In the genomic region with DNA sequence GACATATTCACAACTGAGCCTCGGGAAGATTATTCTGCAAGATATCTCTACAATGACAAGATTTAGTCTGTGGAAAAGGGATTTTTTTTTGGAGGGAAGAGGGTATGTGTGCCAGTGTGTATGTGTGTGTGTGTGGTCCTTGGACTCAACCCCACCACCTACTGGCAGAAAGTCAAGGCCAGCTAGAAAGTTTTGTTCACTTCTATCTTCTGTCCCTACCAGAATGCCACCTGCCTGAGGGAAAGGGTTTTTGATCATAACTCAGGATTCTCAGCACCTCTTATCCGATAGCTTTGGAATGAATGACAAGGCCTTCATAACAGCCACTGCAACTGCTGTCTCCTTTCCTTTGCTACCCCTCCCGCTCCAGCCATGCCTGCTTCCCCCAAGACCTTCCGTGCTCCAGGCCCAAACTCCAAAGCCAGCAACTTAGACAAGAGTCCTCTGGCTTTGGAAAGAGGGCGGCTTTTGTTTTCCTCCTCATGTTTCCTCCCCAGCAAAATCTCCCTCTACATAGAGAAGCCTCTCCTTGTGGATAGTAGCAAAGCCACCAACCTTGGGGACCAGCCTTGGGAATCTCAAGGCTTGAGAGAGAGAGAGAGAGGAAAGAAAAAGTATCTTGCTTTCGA, we compare ENCODE assay signal across 8 cellular contexts. TPM values are rescaled to one million over a fixed set of nuclear protein-coding genes. Genes with fewer than 3 reads are reported as not detected.
DNase-seq lines count a peak whose midpoint lies in the region; ATAC-seq, FAIRE-seq and TF ChIP-seq lines count a peak whose summit lies in the region.

No MANE protein-coding gene starts in this region.

- TF ChIP-seq CTCF in mammary epithelial cell (conservative IDR thresholded peaks at IDR 0.05 in 1 of 2, IDR thresholded peaks at IDR 0.05 in 1 of 2; ENCODE audit: extremely low read depth in 1 of 2, insufficient read depth in 1 of 2, low read depth in 1 of 2, low read length in 2 of 2) = peak; percentile 40 to 44
- peak; percentile 33 for TF ChIP-seq CTCF in kidney (IDR thresholded peaks at IDR 0.05; ENCODE audit: borderline replicate concordance, extremely low read depth, insufficient read depth)

- POLR2A ChIA-PET in CD8-positive, alpha-beta memory T cell (lab: Charles Lee) = no interaction called here

- H3K27me3 ChIP-seq in CD8-positive, alpha-beta memory T cell (ENCODE audit: insufficient read depth, low read length, poor library complexity, severe bottlenecking) = no peaks in the 10 kb centered on the region
- no peaks in the 10 kb centered on the region for H3K27me3 ChIP-seq in mammary epithelial cell (ENCODE audit: insufficient read depth, low read length)

- CTCF ChIA-PET in CD8-positive, alpha-beta memory T cell (lab: Charles Lee) = interaction anchor here (0.9 kb wide), 1 partner anchor 58 kb away, joined by 3 read pairs; no protein-coding TSS in a partner anchor
- CTCF ChIA-PET in mammary epithelial cell (lab: Charles Lee; ENCODE audit: low non-redundant PET) = interaction anchor here (0.6 to 0.7 kb wide), 3 partner anchors 93 to 184 kb away, joined by 3 to 7 read pairs (median 5); no protein-coding TSS in a partner anchor

- peaks cover 14 to 31% (median 19%) of the 10 kb centered on the region in 3 donors for H3K4me1 Mint-ChIP-seq in CD8-positive, alpha-beta memory T cell
- peaks cover 12% of the 10 kb centered on the region for H3K4me1 Mint-ChIP-seq in stimulated activated memory B cell treated with anti-CD40 and anti-IgM and Interleukin-4, amounts not matched to agents 10 μg/mL and 1 μg/mL and 100 μg/mL, for 72 hours

- H3K9ac ChIP-seq in mammary epithelial cell (ENCODE audit: insufficient read depth, low read length) (no peak overlapping the region), kidney (ENCODE audit: low read length in 2 of 2) (peak overlapping the region; percentile 46 to 90)

- in situ Hi-C loops in mammary epithelial cell (cut with MboI; ENCODE audit: low sequenced_read_pairs in 2 of 2) = no loop called here

- H2AFZ ChIP-seq in mammary epithelial cell (ENCODE audit: low read depth, low read length) = peak overlapping the region; percentile 100

- H3K27me3 Mint-ChIP-seq in CD8-positive, alpha-beta memory T cell = no peaks in the 10 kb centered on the region
- H3K27me3 Mint-ChIP-seq in stimulated activated memory B cell treated with anti-CD40 and anti-IgM and Interleukin-4, amounts not matched to agents 10 μg/mL and 1 μg/mL and 100 μg/mL, for 72 hours = no peaks in the 10 kb centered on the region

- peak overlapping the region; percentile 81 for H3K4me3 ChIP-seq in CD8-positive, alpha-beta memory T cell (ENCODE audit: low read length)
- H3K4me3 ChIP-seq in mammary epithelial cell (replicated peaks in 1 of 3; ENCODE audit: insufficient read depth in 1 of 3, low read depth in 2 of 3, low read length in 3 of 3) = peak overlapping the region in 2 of 3 experiments; percentile 87 to 93
- H3K4me3 ChIP-seq in kidney (ENCODE audit: low read length in 2 of 2) = peak overlapping the region; percentile 85 to 86

- peaks cover 12% of the 10 kb centered on the region for H3K4me1 ChIP-seq in CD8-positive, alpha-beta memory T cell (ENCODE audit: insufficient read depth, low read length)
- H3K4me1 ChIP-seq in mammary epithelial cell (ENCODE audit: insufficient read depth, low read length) (peaks cover 9% of the 10 kb centered on the region), kidney (ENCODE audit: control insufficient read depth in 1 of 2, insufficient read depth in 1 of 2, low read depth in 1 of 2, low read length in 2 of 2) (peaks cover 0 to 6% of the 10 kb centered on the region in 2 donors)

- peak overlapping the region; percentile 83 for H3K27ac ChIP-seq in CD8-positive, alpha-beta memory T cell (ENCODE audit: low read depth, low read length)
- peak overlapping the region; percentile 83 for H3K27ac ChIP-seq in mammary epithelial cell (ENCODE audit: insufficient read depth, low read depth, low read length)
- peak overlapping the region; percentile 80 to 99 for H3K27ac ChIP-seq in kidney (ENCODE audit: low read depth in 2 of 2, low read length in 2 of 2)

- no peaks in the 10 kb centered on the region for H3K79me2 ChIP-seq in mammary epithelial cell (ENCODE audit: insufficient read depth, low read length)

- intact Hi-C loops in mammary epithelial cell (cut with micrococcal nuclease) = no loop called here
- intact Hi-C loops in kidney (cut with DNase I) = no loop called here

- H3K4me2 ChIP-seq in mammary epithelial cell (ENCODE audit: insufficient read depth, low read depth, low read length) = peak overlapping the region; percentile 94

- H3K9me3 ChIP-seq in CD8-positive, alpha-beta memory T cell (ENCODE audit: low read length) = no peaks in the 10 kb centered on the region
- H3K9me3 ChIP-seq in mammary epithelial cell (replicated peaks; ENCODE audit: insufficient read depth, low read length) = no peaks in the 10 kb centered on the region
- no peaks in the 10 kb centered on the region for H3K9me3 ChIP-seq in kidney (ENCODE audit: control insufficient read depth in 1 of 2, low read length in 2 of 2)

- ATAC-seq in stimulated activated memory B cell treated with anti-CD40 and anti-IgM and Interleukin-4, amounts not matched to agents 10 μg/mL and 1 μg/mL and 100 μg/mL, for 72 hours = peak; percentile 67
- ATAC-seq in HG03469 (IDR thresholded peaks at IDR 0.05; ENCODE audit: unreplicated experiment) = no peak

- no peaks in the 10 kb centered on the region for H3K36me3 ChIP-seq in CD8-positive, alpha-beta memory T cell (ENCODE audit: insufficient read depth, low read length)
- H3K36me3 ChIP-seq in mammary epithelial cell (ENCODE audit: insufficient read depth, low read length) = no peaks in the 10 kb centered on the region
- H3K36me3 ChIP-seq in kidney (ENCODE audit: control insufficient read depth in 1 of 2, insufficient read depth in 2 of 2, low read length in 2 of 2) = no peaks in the 10 kb centered on the region

- H3K36me3 Mint-ChIP-seq in CD8-positive, alpha-beta memory T cell = peaks cover 8 to 20% (median 12%) of the 10 kb centered on the region in 3 donors
- peaks cover 24% of the 10 kb centered on the region for H3K36me3 Mint-ChIP-seq in stimulated activated memory B cell treated with anti-CD40 and anti-IgM and Interleukin-4, amounts not matched to agents 10 μg/mL and 1 μg/mL and 100 μg/mL, for 72 hours

- no peak overlapping the region for H3K4me3 Mint-ChIP-seq in CD8-positive, alpha-beta memory T cell
- H3K4me3 Mint-ChIP-seq in stimulated activated memory B cell treated with anti-CD40 and anti-IgM and Interleukin-4, amounts not matched to agents 10 μg/mL and 1 μg/mL and 100 μg/mL, for 72 hours = no peak overlapping the region

- H3K27ac Mint-ChIP-seq in CD8-positive, alpha-beta memory T cell = no peak overlapping the region
- no peak overlapping the region for H3K27ac Mint-ChIP-seq in stimulated activated memory B cell treated with anti-CD40 and anti-IgM and Interleukin-4, amounts not matched to agents 10 μg/mL and 1 μg/mL and 100 μg/mL, for 72 hours

- DNase-seq in CD8-positive, alpha-beta memory T cell = peak in 1 of 5 donors; percentile 18
- DNase-seq in GM19239 (ENCODE audit: insufficient read length, low spot score) (no peak), NCI-H2227 (lab: John Stamatoyannopoulos, UW; ENCODE audit: unreplicated experiment) (peak; percentile 48), mammary epithelial cell (peak; percentile 9), kidney (no peak), OCI-M2 (lab: John Stamatoyannopoulos, UW; ENCODE audit: unreplicated experiment) (no peak)

- peaks cover 0 to 6% (median 4%) of the 10 kb centered on the region in 5 donors for H3K9me3 Mint-ChIP-seq in CD8-positive, alpha-beta memory T cell
- H3K9me3 Mint-ChIP-seq in stimulated activated memory B cell treated with anti-CD40 and anti-IgM and Interleukin-4, amounts not matched to agents 10 μg/mL and 1 μg/mL and 100 μg/mL, for 72 hours = peaks cover 14% of the 10 kb centered on the region

- no peaks in the 10 kb centered on the region for H4K20me1 ChIP-seq in mammary epithelial cell (ENCODE audit: insufficient read depth, low read length)

- dilution Hi-C loops in mammary epithelial cell (cut with HindIII; ENCODE audit: low sequenced_read_pairs) = no loop called here

- FAIRE-seq in GM19239 (lab: Jason Lieb, UNC) (peak; percentile 18), kidney (lab: Jason Lieb, UNC) (no peak)

- WGBS in mammary epithelial cell (ENCODE audit: low coverage, missing lambda C conversion rate) = 30% methylated on average over 6 of the region's 6 CpGs

- no TSS peak for BruUV-seq in mammary epithelial cell (replicated peaks; lab: Mats Ljungman, UMichigan)

RNA-seq across cellular contexts. Expression of a gene that starts 18.6 kb away (rescaled TPM):
- total RNA-seq in CD8-positive, alpha-beta memory T cell = 10 to 100 TPM; 30.8 to 31.5 TPM
- polyA plus RNA-seq in CD8-positive, alpha-beta memory T cell = 85.0 TPM
- total RNA-seq in mammary epithelial cell (1 to 10 TPM; 5.1 to 7.3 TPM), kidney (23.1 TPM)
- polyA plus RNA-seq in mammary epithelial cell (4.4 TPM), kidney (ENCODE audit: insufficient read depth, low read depth, low replicate concordance) (13.8 TPM)
- polyA minus RNA-seq in mammary epithelial cell = 2.4 TPM

RNA-seq across cellular contexts. Expression of a gene that starts 19.6 kb away (rescaled TPM):
- total RNA-seq in CD8-positive, alpha-beta memory T cell = 10 to 100 TPM; 32.8 to 37.1 TPM
- polyA plus RNA-seq in CD8-positive, alpha-beta memory T cell = 75.5 TPM
- total RNA-seq in mammary epithelial cell (1 to 10 TPM; 5.3 to 5.5 TPM), kidney (20.3 TPM)
- polyA plus RNA-seq in mammary epithelial cell (4.3 TPM), kidney (ENCODE audit: insufficient read depth, low read depth, low replicate concordance) (7.9 TPM)
- 8.1 TPM for polyA minus RNA-seq in mammary epithelial cell

RNA-seq across cellular contexts. Expression of a gene that starts 37.0 kb away (rescaled TPM):
- total RNA-seq in CD8-positive, alpha-beta memory T cell = 10 to 100 TPM; 24.0 to 26.4 TPM
- 14.4 TPM for polyA plus RNA-seq in CD8-positive, alpha-beta memory T cell
- total RNA-seq in mammary epithelial cell (10 to 100 TPM in 1 of 2 donors, 1 to 10 TPM in 1; 7.8 to 19.2 TPM), kidney (19.1 TPM)
- polyA plus RNA-seq in mammary epithelial cell (9.0 TPM), kidney (ENCODE audit: insufficient read depth, low read depth, low replicate concordance) (15.6 TPM)
- 2.3 TPM for polyA minus RNA-seq in mammary epithelial cell

RNA-seq across cellular contexts. Expression of a gene that starts 37.8 kb away (rescaled TPM):
- total RNA-seq in CD8-positive, alpha-beta memory T cell = 10 to 100 TPM; 18.0 to 19.0 TPM
- 6.8 TPM for polyA plus RNA-seq in CD8-positive, alpha-beta memory T cell
- total RNA-seq in mammary epithelial cell (10 to 100 TPM in 1 of 2 donors, 1 to 10 TPM in 1; 9.3 to 11.0 TPM), kidney (19.9 TPM)
- polyA plus RNA-seq in mammary epithelial cell (3.8 TPM), kidney (ENCODE audit: insufficient read depth, low read depth, low replicate concordance) (8.9 TPM)
- 9.4 TPM for polyA minus RNA-seq in mammary epithelial cell

RNA-seq across cellular contexts. Expression of a gene that starts 55.7 kb away (rescaled TPM):
- 10 to 100 TPM; 36.4 to 38.7 TPM for total RNA-seq in CD8-positive, alpha-beta memory T cell
- polyA plus RNA-seq in CD8-positive, alpha-beta memory T cell = 174 TPM
- 1 to 10 TPM; 3.8 to 4.5 TPM for total RNA-seq in mammary epithelial cell
- polyA plus RNA-seq in mammary epithelial cell = 12.1 TPM
- 3.3 TPM for polyA minus RNA-seq in mammary epithelial cell
- total RNA-seq in kidney = 21.5 TPM
- 26.0 TPM for polyA plus RNA-seq in kidney (ENCODE audit: insufficient read depth, low read depth, low replicate concordance)

Comparison
In these comparisons a context has a peak if more than half of its experiments do, and no peak if none do; other contexts are left out.
1. DNase-seq: peak in NCI-H2227 (single experiment) and mammary epithelial cell (single experiment); none in GM19239 (single experiment), kidney (single experiment) and OCI-M2 (single experiment).
2. Peak in every context shown above with its lines, with median percentiles within 50 percentile points of each other: H3K27ac ChIP-seq and H3K4me3 ChIP-seq.